38 cellular contexts compared by ENCODE assay signal in the genomic region with DNA sequence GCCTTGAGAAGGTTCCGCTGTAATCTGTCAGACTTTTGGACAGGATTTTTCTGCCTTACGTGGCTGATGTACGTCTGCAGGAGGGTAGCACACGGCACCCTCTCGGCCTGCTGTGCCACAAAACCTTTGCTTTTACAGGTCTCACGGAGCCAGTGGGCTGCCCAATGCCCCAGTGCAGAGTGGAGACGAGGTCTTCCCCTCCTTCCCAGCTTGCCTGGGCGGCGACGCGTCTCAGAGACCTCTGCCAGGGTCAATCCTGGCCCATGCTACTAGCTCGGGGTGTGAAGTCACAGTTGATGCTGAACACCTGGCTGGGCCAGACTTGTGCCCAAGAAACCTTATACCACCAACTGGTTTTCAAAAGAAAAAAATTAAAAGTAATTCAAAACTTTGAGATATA.
"Had no signal": no experiment of that assay in that cellular context is flagged by ENCODE, and none has a peak within 500 bp of the region (broad histone marks: within the 10 kb centered on the region; RNA-seq: fewer than 3 reads in every experiment).

No MANE protein-coding gene starts in this region.

- H3K27me3 ChIP-seq: adrenal gland, ascending aorta, body of pancreas, brain microvascular endothelial cell, breast epithelium, cardiac muscle cell had no signal

- H3K4me1 Mint-ChIP-seq: activated naive CD4-positive, alpha-beta T cell treated with anti-CD3 and anti-CD28 coated beads, Interleukin-2, amount 10 ng/mL, durations not matched to agents 7 days and 5 days; activated naive CD4-positive, alpha-beta T cell treated with anti-CD3 and anti-CD28 coated beads, Interleukin-2, amount 50 U/mL, for 24 hours; activated naive CD8-positive, alpha-beta T cell treated with anti-CD3 and anti-CD28 coated beads, Interleukin-2, amount 10 ng/mL, durations not matched to agents 7 days and 5 days; activated naive CD8-positive, alpha-beta T cell treated with anti-CD3 and anti-CD28 coated beads, Interleukin-2, amount 50 U/mL, for 24 hours; activated T-helper 17 cell treated with anti-CD3 and anti-CD28 coated beads, Interleukin-2, amount 50 U/mL, for 72 hours; central memory CD8-positive, alpha-beta T cell had no signal

- H3K4me3 Mint-ChIP-seq: activated naive CD4-positive, alpha-beta T cell treated with anti-CD3 and anti-CD28 coated beads for 36 hours; activated naive CD4-positive, alpha-beta T cell treated with anti-CD3 and anti-CD28 coated beads, Interleukin-2, amount 10 ng/mL, durations not matched to agents 7 days and 5 days; activated naive CD4-positive, alpha-beta T cell treated with anti-CD3 and anti-CD28 coated beads, Interleukin-2, amount 50 U/mL, for 24 hours; activated naive CD8-positive, alpha-beta T cell; activated naive CD8-positive, alpha-beta T cell treated with anti-CD3 and anti-CD28 coated beads for 36 hours; activated naive CD8-positive, alpha-beta T cell treated with anti-CD3 and anti-CD28 coated beads, Interleukin-2, amount 10 ng/mL, durations not matched to agents 7 days and 5 days; activated naive CD8-positive, alpha-beta T cell treated with anti-CD3 and anti-CD28 coated beads, Interleukin-2, amount 50 U/mL, for 24 hours; activated T-cell treated with anti-CD3 and anti-CD28 coated beads, Interleukin-2, amount 50 U/mL, for 24 hours; activated T-cell treated with anti-CD3 and anti-CD28 coated beads, Interleukin-2, amount 50 U/mL, for 4 hours; activated T-cell treated with anti-CD3 and anti-CD28 coated beads, Interleukin-2, amount 50 U/mL, for 72 hours; activated T-helper 1 cell treated with anti-CD3 and anti-CD28 coated beads, Interleukin-12 subunit alpha, Interleukin-12 subunit beta, Interleukin-2, Interleukin-4 antibody, amounts not matched to agents 30 ng/mL and 10 ng/mL and 1 ng/mL, durations not matched to agents 14 hours and 24 hours and 36 hours; activated T-helper 17 cell treated with anti-CD3 and anti-CD28 coated beads, Interleukin-2, amount 50 U/mL, for 72 hours; brain; central memory CD8-positive, alpha-beta T cell had no signal

- H3K36me3 ChIP-seq: adrenal gland, ascending aorta, brain microvascular endothelial cell, breast epithelium, cardiac muscle cell had no signal

- H3K4me3 ChIP-seq: adrenal gland, ascending aorta, body of pancreas, breast epithelium, cardiac muscle cell had no signal

- H3K9me3 Mint-ChIP-seq: activated naive CD4-positive, alpha-beta T cell treated with anti-CD3 and anti-CD28 coated beads, Interleukin-2, amount 50 U/mL, for 24 hours; activated naive CD8-positive, alpha-beta T cell treated with anti-CD3 and anti-CD28 coated beads, Interleukin-2, amount 10 ng/mL, durations not matched to agents 7 days and 5 days; activated naive CD8-positive, alpha-beta T cell treated with anti-CD3 and anti-CD28 coated beads, Interleukin-2, amount 50 U/mL, for 24 hours; activated T-cell treated with anti-CD3 and anti-CD28 coated beads, Interleukin-2, amount 50 U/mL, for 24 hours; activated T-cell treated with anti-CD3 and anti-CD28 coated beads, Interleukin-2, amount 50 U/mL, for 4 hours; activated T-cell treated with anti-CD3 and anti-CD28 coated beads, Interleukin-2, amount 50 U/mL, for 72 hours; activated T-helper 1 cell treated with anti-CD3 and anti-CD28 coated beads, Interleukin-12 subunit alpha, Interleukin-12 subunit beta, Interleukin-2, Interleukin-4 antibody, amounts not matched to agents 30 ng/mL and 10 ng/mL and 1 ng/mL, durations not matched to agents 14 hours and 24 hours and 36 hours; activated T-helper 17 cell treated with anti-CD3 and anti-CD28 coated beads, Interleukin-2, amount 50 U/mL, for 72 hours; activated T-helper 2 cell treated with anti-CD3 and anti-CD28 coated beads, Interferon-gamma antibody, Interleukin-2, Interleukin-4, amounts not matched to agents 10 μg/mL and 5 μg/mL and 100 μg/mL, durations not matched to agents 14 hours and 24 hours and 36 hours; central memory CD8-positive, alpha-beta T cell had no signal

- H3K27ac Mint-ChIP-seq: activated naive CD4-positive, alpha-beta T cell treated with anti-CD3 and anti-CD28 coated beads for 36 hours; activated naive CD4-positive, alpha-beta T cell treated with anti-CD3 and anti-CD28 coated beads, Interleukin-2, amount 10 ng/mL, durations not matched to agents 7 days and 5 days; activated naive CD4-positive, alpha-beta T cell treated with anti-CD3 and anti-CD28 coated beads, Interleukin-2, amount 50 U/mL, for 24 hours; activated naive CD4-positive, alpha-beta T cell treated with anti-CD3 and anti-CD28 coated beads, Interleukin-2, amount 50 U/mL, for 72 hours; activated naive CD8-positive, alpha-beta T cell; activated naive CD8-positive, alpha-beta T cell treated with anti-CD3 and anti-CD28 coated beads for 36 hours; activated naive CD8-positive, alpha-beta T cell treated with anti-CD3 and anti-CD28 coated beads, Interleukin-2, amount 10 ng/mL, durations not matched to agents 7 days and 5 days; activated naive CD8-positive, alpha-beta T cell treated with anti-CD3 and anti-CD28 coated beads, Interleukin-2, amount 50 U/mL, for 24 hours; activated T-cell treated with anti-CD3 and anti-CD28 coated beads, Interleukin-2, amount 50 U/mL, for 24 hours; activated T-cell treated with anti-CD3 and anti-CD28 coated beads, Interleukin-2, amount 50 U/mL, for 72 hours; activated T-helper 1 cell treated with anti-CD3 and anti-CD28 coated beads, Interleukin-12 subunit alpha, Interleukin-12 subunit beta, Interleukin-2, Interleukin-4 antibody, amounts not matched to agents 30 ng/mL and 10 ng/mL and 1 ng/mL, durations not matched to agents 14 hours and 24 hours and 36 hours; activated T-helper 17 cell treated with anti-CD3 and anti-CD28 coated beads, Interleukin-2, amount 50 U/mL, for 72 hours; activated T-helper 2 cell treated with anti-CD3 and anti-CD28 coated beads, Interferon-gamma antibody, Interleukin-2, Interleukin-4, amounts not matched to agents 10 μg/mL and 5 μg/mL and 100 μg/mL, durations not matched to agents 14 hours and 24 hours and 36 hours had no signal

- H3K27me3 Mint-ChIP-seq: activated naive CD4-positive, alpha-beta T cell treated with anti-CD3 and anti-CD28 coated beads, Interleukin-2, amount 10 ng/mL, durations not matched to agents 7 days and 5 days; activated naive CD4-positive, alpha-beta T cell treated with anti-CD3 and anti-CD28 coated beads, Interleukin-2, amount 50 U/mL, for 24 hours; activated naive CD8-positive, alpha-beta T cell; activated naive CD8-positive, alpha-beta T cell treated with anti-CD3 and anti-CD28 coated beads for 36 hours; activated naive CD8-positive, alpha-beta T cell treated with anti-CD3 and anti-CD28 coated beads, Interleukin-2, amount 10 ng/mL, durations not matched to agents 7 days and 5 days; activated naive CD8-positive, alpha-beta T cell treated with anti-CD3 and anti-CD28 coated beads, Interleukin-2, amount 50 U/mL, for 24 hours; activated T-cell treated with anti-CD3 and anti-CD28 coated beads, Interleukin-2, amount 50 U/mL, for 24 hours; activated T-helper 17 cell treated with anti-CD3 and anti-CD28 coated beads, Interleukin-2, amount 50 U/mL, for 72 hours; brain had no signal

- DNase-seq: activated effector memory CD4-positive, alpha-beta T cell treated with anti-CD3 and anti-CD28 coated beads, Interleukin-2, amount 50 U/mL, for 16 hours; activated effector memory CD4-positive, alpha-beta T cell treated with Interleukin-2 at 50 U/mL for 16 hours; activated gamma-delta T cell; activated gamma-delta T cell treated with Interleukin-2 at 50 U/mL for 16 hours; activated naive CD4-positive, alpha-beta T cell; activated naive CD4-positive, alpha-beta T cell treated with anti-CD3 and anti-CD28 coated beads for 36 hours; activated naive CD4-positive, alpha-beta T cell treated with anti-CD3 and anti-CD28 coated beads, Interleukin-2, amount 10 ng/mL, durations not matched to agents 7 days and 5 days; activated naive CD4-positive, alpha-beta T cell treated with anti-CD3 and anti-CD28 coated beads, Interleukin-2, amount 50 U/mL, for 16 hours; activated naive CD4-positive, alpha-beta T cell treated with Interleukin-2 at 50 U/mL for 16 hours; activated naive CD8-positive, alpha-beta T cell treated with anti-CD3 and anti-CD28 coated beads for 36 hours; activated naive CD8-positive, alpha-beta T cell treated with anti-CD3 and anti-CD28 coated beads, Interleukin-2, amount 10 ng/mL, durations not matched to agents 7 days and 5 days; activated naive CD8-positive, alpha-beta T cell treated with anti-CD3 and anti-CD28 coated beads, Interleukin-2, amount 50 U/mL, for 24 hours; activated T-cell treated with anti-CD3 and anti-CD28 coated beads for 4 hours; activated T-cell treated with anti-CD3 and anti-CD28 coated beads, Interleukin-2, amount 50 U/mL, for 1 hour; activated T-cell treated with anti-CD3 and anti-CD28 coated beads, Interleukin-2, amount 50 U/mL, for 24 hours; activated T-cell treated with anti-CD3 and anti-CD28 coated beads, Interleukin-2, amount 50 U/mL, for 4 hours; activated T-cell treated with anti-CD3 and anti-CD28 coated beads, Interleukin-2, amount 50 U/mL, for 48 hours; activated T-cell treated with anti-CD3 and anti-CD28 coated beads, Interleukin-2, amount 50 U/mL, for 72 hours; adrenal gland; amniotic stem cell; amygdala; anterior cingulate cortex; body of pancreas; brain microvascular endothelial cell; caudate nucleus; central memory CD4-positive, alpha-beta T cell; cerebellar nuclear complex had no signal

- H3K27ac ChIP-seq: adrenal gland, ascending aorta, body of pancreas, brain microvascular endothelial cell, breast epithelium, cardiac muscle cell had no signal

- H3K9me3 ChIP-seq: adrenal gland, ascending aorta, body of pancreas had no signal

- H3K4me1 ChIP-seq: adrenal gland, ascending aorta, body of pancreas, breast epithelium had no signal

- H3K36me3 Mint-ChIP-seq: activated naive CD4-positive, alpha-beta T cell treated with anti-CD3 and anti-CD28 coated beads, Interleukin-2, amount 10 ng/mL, durations not matched to agents 7 days and 5 days; activated naive CD4-positive, alpha-beta T cell treated with anti-CD3 and anti-CD28 coated beads, Interleukin-2, amount 50 U/mL, for 24 hours; activated naive CD4-positive, alpha-beta T cell treated with anti-CD3 and anti-CD28 coated beads, Interleukin-2, amount 50 U/mL, for 72 hours; activated naive CD8-positive, alpha-beta T cell; activated naive CD8-positive, alpha-beta T cell treated with anti-CD3 and anti-CD28 coated beads for 36 hours; activated naive CD8-positive, alpha-beta T cell treated with anti-CD3 and anti-CD28 coated beads, Interleukin-2, amount 10 ng/mL, durations not matched to agents 7 days and 5 days had no signal
